In genomic region chr1:42943166-42943565, GRCh38 we compare ENCODE assay signal across 8 cellular contexts. TPM values are rescaled to one million over a fixed set of nuclear protein-coding genes. Genes with fewer than 3 reads are reported as not detected.
DNase-seq lines count a peak whose midpoint lies in the region; ATAC-seq and TF ChIP-seq lines count a peak whose summit lies in the region.

No MANE protein-coding gene starts in this region.

- H3K4me2 ChIP-seq in GM23248 (ENCODE audit: unreplicated experiment): no peak overlapping the region

- H3K27me3 ChIP-seq in GM23248 (replicated peaks; ENCODE audit: insufficient read depth): no peaks in the 10 kb centered on the region

- peaks cover 86% of the 10 kb centered on the region for H3K4me1 Mint-ChIP-seq in T-helper 1 cell treated with Interleukin-12 subunit alpha and Interleukin-12 subunit beta and Interleukin-4 antibody, amounts not matched to agents 30 μg/mL and 1 μg/mL, for 36 hours (ENCODE audit: low read depth)
- peaks cover 14% of the 10 kb centered on the region for H3K4me1 Mint-ChIP-seq in progenitor cell of endocrine pancreas (ENCODE audit: low read depth)

- H3K4me1 ChIP-seq in GM23248 (ENCODE audit: insufficient read depth): peaks cover 45% of the 10 kb centered on the region

- peaks cover 60% of the 10 kb centered on the region for H3K36me3 Mint-ChIP-seq in T-helper 1 cell treated with Interleukin-12 subunit alpha and Interleukin-12 subunit beta and Interleukin-4 antibody, amounts not matched to agents 30 μg/mL and 1 μg/mL, for 36 hours (ENCODE audit: low read depth)
- H3K36me3 Mint-ChIP-seq in progenitor cell of endocrine pancreas (ENCODE audit: insufficient read depth): peaks cover 11% of the 10 kb centered on the region

- no peak overlapping the region for H3K9ac ChIP-seq in GM23248

- TF ChIP-seq CTCF in retinal pigment epithelial cell (conservative IDR thresholded peaks at IDR 0.05; ENCODE audit: low read depth, low read length) (no peak), progenitor cell of endocrine pancreas (IDR thresholded peaks at IDR 0.05; ENCODE audit: unreplicated experiment) (no peak)

- H3K4me3 ChIP-seq in GM23248: no peak overlapping the region
- peak overlapping the region; percentile 60 for H3K4me3 ChIP-seq in retinal pigment epithelial cell (ENCODE audit: low read length)

- ATAC-seq in esophagus mucosa (peak; percentile 71), GM18511 (IDR thresholded peaks at IDR 0.05; ENCODE audit: unreplicated experiment) (no peak), HG02970 (IDR thresholded peaks at IDR 0.05; ENCODE audit: low FRiP score, unreplicated experiment) (no peak)

- peak overlapping the region; percentile 88 for H3K27ac Mint-ChIP-seq in T-helper 1 cell treated with Interleukin-12 subunit alpha and Interleukin-12 subunit beta and Interleukin-4 antibody, amounts not matched to agents 30 μg/mL and 1 μg/mL, for 36 hours
- H3K27ac Mint-ChIP-seq in progenitor cell of endocrine pancreas: no peak overlapping the region

- H3F3A ChIP-seq in GM23248 (ENCODE audit: insufficient read depth): peaks cover 45% of the 10 kb centered on the region

- no peaks in the 10 kb centered on the region for H3K9me2 ChIP-seq in GM23248 (ENCODE audit: insufficient read depth)

- H3K27ac ChIP-seq in GM23248: peak overlapping the region; percentile 10; the same call in 1 of the 2 replicates

- H3K4me3 Mint-ChIP-seq in T-helper 1 cell treated with Interleukin-12 subunit alpha and Interleukin-12 subunit beta and Interleukin-4 antibody, amounts not matched to agents 30 μg/mL and 1 μg/mL, for 36 hours: peak overlapping the region; percentile 48
- H3K4me3 Mint-ChIP-seq in progenitor cell of endocrine pancreas (ENCODE audit: low read depth): no peak overlapping the region

- DNase-seq in GM23248 (no peak), retinal pigment epithelial cell (ENCODE audit: low read depth) (no peak), HK-2 (ENCODE audit: unreplicated experiment) (no peak), progenitor cell of endocrine pancreas (ENCODE audit: low spot score, unreplicated experiment) (no peak)

- H3K36me3 ChIP-seq in GM23248 (ENCODE audit: low read depth): peaks cover 20% of the 10 kb centered on the region; the same call in 1 of the 2 replicates

- no peak overlapping the region for H2AFZ ChIP-seq in GM23248

- no peaks in the 10 kb centered on the region for H3K9me3 Mint-ChIP-seq in T-helper 1 cell treated with Interleukin-12 subunit alpha and Interleukin-12 subunit beta and Interleukin-4 antibody, amounts not matched to agents 30 μg/mL and 1 μg/mL, for 36 hours
- H3K9me3 Mint-ChIP-seq in progenitor cell of endocrine pancreas (ENCODE audit: low read depth): no peaks in the 10 kb centered on the region

- H3K27me3 Mint-ChIP-seq in T-helper 1 cell treated with Interleukin-12 subunit alpha and Interleukin-12 subunit beta and Interleukin-4 antibody, amounts not matched to agents 30 μg/mL and 1 μg/mL, for 36 hours (ENCODE audit: low read depth): no peaks in the 10 kb centered on the region
- no peaks in the 10 kb centered on the region for H3K27me3 Mint-ChIP-seq in progenitor cell of endocrine pancreas

- H4K20me1 ChIP-seq in GM23248 (ENCODE audit: insufficient read depth): no peaks in the 10 kb centered on the region

- in situ Hi-C loops in GM23248 (cut with MboI): no loop called here

- peaks cover 78% of the 10 kb centered on the region for H3K79me2 ChIP-seq in GM23248 (ENCODE audit: insufficient read depth)

- H3K9me3 ChIP-seq in GM23248 (ENCODE audit: low read depth): no peaks in the 10 kb centered on the region

- 88 to 91% methylated on average over 7 of the region's 7 CpGs for WGBS in GM23248 (ENCODE audit: low coverage in 1 of 2, low lambda C conversion rate in 2 of 2, missing lambda C conversion rate in 2 of 2), 2 experiments

RNA-seq across cellular contexts. Expression of gene SLC2A1, which starts 15.5 kb away (rescaled TPM):
- 315 and 361 TPM in 2 replicates for total RNA-seq in GM23248 (2014; rRNA removed; shearing (Covaris generic))
- 142 and 143 TPM in 2 replicates for polyA plus RNA-seq in GM23248 (2016; fragmentation: Nextera tagmentation; extraction: Ambion mirVana)
- total RNA-seq in esophagus mucosa (243 TPM), progenitor cell of endocrine pancreas (49.7 and 54.7 TPM in 2 replicates)
